ENCODE assay signal across 17 cellular contexts in genomic region chr6:75484535-75484934, GRCh38. TPM values are rescaled to one million over a fixed set of nuclear protein-coding genes. Genes with fewer than 3 reads are reported as not detected.
A peak's percentile ranks its signal among the peaks of the same experiment; 100 is the strongest.
DNase-seq lines count a peak whose midpoint lies in the region; ATAC-seq and TF ChIP-seq lines count a peak whose summit lies in the region.
"Had no signal": no experiment of that assay in that cellular context is flagged by ENCODE, and none has a peak within 500 bp of the region (broad histone marks: within the 10 kb centered on the region; RNA-seq: fewer than 3 reads in every experiment).

No MANE protein-coding gene starts in this region.

- POLR2A ChIA-PET in PC-9 (lab: Charles Lee; ENCODE audit: unreplicated experiment) = no interaction called here

- no peaks in the 10 kb centered on the region for H3K27me3 ChIP-seq in PC-9 (ENCODE audit: insufficient read depth, low read depth)

- no peaks in the 10 kb centered on the region for H3K4me1 ChIP-seq in PC-9 (replicated peaks; ENCODE audit: insufficient read depth)

- no peaks in the 10 kb centered on the region for H4K20me1 ChIP-seq in PC-9 (ENCODE audit: insufficient read depth)

- CTCF ChIA-PET in PC-9 (lab: Charles Lee) = interaction anchor here (0.6 kb wide), 1 partner anchor 24 kb away, joined by 3 read pairs; no protein-coding TSS in a partner anchor

- H3F3A ChIP-seq in PC-9 (ENCODE audit: insufficient read depth, low read depth) = no peaks in the 10 kb centered on the region

- DNase-seq in DMS79 treated with DMSO at 0.1 percent for 48 hours (lab: John Stamatoyannopoulos, UW) = no peak
- no peak for DNase-seq in PC-9
- no peak for DNase-seq in effector CD8-positive, alpha-beta T cell (lab: John Stamatoyannopoulos, UW)
- DNase-seq in caudate nucleus (lab: John Stamatoyannopoulos, UW) = no peak
- DNase-seq: activated CD8-positive, alpha-beta memory T cell treated with anti-CD3 and anti-CD28 coated beads, Interleukin-2, amount 50 U/mL, for 4 hours; CD8-positive, alpha-beta memory T cell; immature natural killer cell; IMR-90; NCI-H1048; NCI-H345; PC-3 had no signal

- no peaks in the 10 kb centered on the region for H3K79me2 ChIP-seq in PC-9 (ENCODE audit: low read depth)

- H2AFZ ChIP-seq in PC-9 = no peak overlapping the region

- no TSS peak for BruUV-seq in PC-9 (replicated peaks; lab: Mats Ljungman, UMichigan)

- H3K4me2 ChIP-seq in PC-9 = no peak overlapping the region

- TF ChIP-seq CTCF in PC-9 (conservative IDR thresholded peaks at IDR 0.05) = no peak

- no peaks in the 10 kb centered on the region for H3K9me2 ChIP-seq in PC-9 (ENCODE audit: insufficient read depth)

- no peaks in the 10 kb centered on the region for H3K9me3 ChIP-seq in PC-9 (ENCODE audit: insufficient read depth, low read depth)
- H3K9me3 ChIP-seq: prostate gland had no signal

- H3K4me3 ChIP-seq in PC-9 = no peak overlapping the region
- H3K4me3 ChIP-seq: prostate gland had no signal

- intact Hi-C loops in PC-9 (cut with micrococcal nuclease; ENCODE audit: unreplicated experiment) = no loop called here

- ATAC-seq in GM18502 (IDR thresholded peaks at IDR 0.05; ENCODE audit: poor library complexity, unreplicated experiment) = peak; percentile 74
- ATAC-seq in GM19463 (IDR thresholded peaks at IDR 0.05; ENCODE audit: unreplicated experiment) = peak; percentile 92
- ATAC-seq in HG02798 (IDR thresholded peaks at IDR 0.05; ENCODE audit: poor library complexity, unreplicated experiment) = peak; percentile 77
- peak; percentile 99 for ATAC-seq in HG03457 (IDR thresholded peaks at IDR 0.05; ENCODE audit: unreplicated experiment)
- ATAC-seq: activated naive CD4-positive, alpha-beta T cell treated with anti-CD3 and anti-CD28 coated beads, Interleukin-2, amount 50 U/mL, for 72 hours; PC-3 had no signal

- H3K27ac ChIP-seq in PC-9 (no peak overlapping the region), caudate nucleus (ENCODE audit: low read depth, low read length) (no peak overlapping the region)

- no peaks in the 10 kb centered on the region for H3K36me3 ChIP-seq in PC-9 (ENCODE audit: low read depth)
- H3K36me3 ChIP-seq: prostate gland had no signal

RNA-seq across cellular contexts. Expression of gene FILIP1, which starts 9.1 kb away (rescaled TPM):
- total RNA-seq in PC-9 (2021) = 0.15 TPM in 1 of 2 replicates, not detected in the other
- total RNA-seq: activated naive CD4-positive, alpha-beta T cell treated with anti-CD3 and anti-CD28 coated beads, Interleukin-2, amount 50 U/mL, for 72 hours; CD8-positive, alpha-beta memory T cell; PC-3 had no signal
